In the genomic region with DNA sequence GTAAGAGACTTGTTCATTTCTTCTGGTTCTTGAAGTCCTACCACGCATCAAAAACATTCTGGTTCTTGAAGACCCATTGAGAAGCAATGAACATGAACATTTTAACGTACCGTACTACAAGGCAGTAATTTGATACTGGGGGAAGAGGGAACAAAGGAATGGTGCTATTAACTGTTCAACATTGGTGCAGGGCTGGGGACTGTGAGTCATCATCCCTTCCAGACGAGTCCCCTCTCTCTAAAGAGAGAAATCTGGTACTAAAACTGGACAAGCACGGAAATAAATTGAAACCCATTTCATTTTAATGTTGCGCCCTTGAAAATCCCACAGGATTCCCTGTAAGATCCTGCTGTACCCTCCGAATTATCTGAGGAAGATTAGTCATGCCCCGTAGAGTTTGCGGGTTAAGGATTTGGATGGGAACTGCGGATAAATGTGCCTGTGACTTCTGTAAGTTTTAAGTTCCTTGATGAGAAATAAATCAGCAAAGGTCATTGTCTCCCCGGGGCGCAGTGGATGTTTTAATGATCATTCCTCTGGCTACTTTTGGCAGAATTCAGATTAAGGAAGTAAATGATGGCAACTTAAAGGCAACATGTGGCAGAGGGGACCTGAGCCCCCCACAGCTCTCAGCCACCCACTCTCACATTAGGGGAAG, we compare ENCODE assay signal across 13 cellular contexts.
DNase-seq lines count a peak whose midpoint lies in the region; ATAC-seq and TF ChIP-seq lines count a peak whose summit lies in the region.
"Had no signal": no experiment of that assay in that cellular context is flagged by ENCODE, and none has a peak within 500 bp of the region (broad histone marks: within the 10 kb centered on the region; RNA-seq: fewer than 3 reads in every experiment).

No MANE protein-coding gene starts in this region.

- intact Hi-C loops in activated CD4-positive, alpha-beta T cell treated with anti-CD3 and anti-CD28 coated beads for 36 hours (cut with DNase I, micrococcal nuclease): no loop called here
- intact Hi-C loops in activated naive CD4-positive, alpha-beta T cell treated with anti-CD3 and anti-CD28 coated beads for 36 hours (cut with micrococcal nuclease): no loop called here

- CTCF ChIA-PET in activated CD4-positive, alpha-beta T cell treated with anti-CD3 and anti-CD28 coated beads for 36 hours (lab: Charles Lee): interaction anchor here (0.6 kb wide), 1 partner anchor 70 kb away, joined by 3 read pairs; no protein-coding TSS in a partner anchor
- CTCF ChIA-PET in activated naive CD4-positive, alpha-beta T cell treated with anti-CD3 and anti-CD28 coated beads for 36 hours (lab: Charles Lee): interaction anchor here (0.6 to 1.5 kb wide), 2 partner anchors 96 to 1146 kb away, joined by 3 read pairs; no protein-coding TSS in a partner anchor

- H3K36me3 Mint-ChIP-seq in nephron progenitor cell (ENCODE audit: low read depth): no peaks in the 10 kb centered on the region
- H3K36me3 Mint-ChIP-seq in activated CD4-positive, alpha-beta T cell treated with anti-CD3 and anti-CD28 coated beads for 36 hours (ENCODE audit: low read depth): no peaks in the 10 kb centered on the region
- no peaks in the 10 kb centered on the region for H3K36me3 Mint-ChIP-seq in activated naive CD4-positive, alpha-beta T cell treated with anti-CD3 and anti-CD28 coated beads for 36 hours (ENCODE audit: low read depth)
- no peaks in the 10 kb centered on the region for H3K36me3 Mint-ChIP-seq in activated T-cell treated with anti-CD3 and anti-CD28 coated beads, Interleukin-2, amount 50 U/mL, for 72 hours (ENCODE audit: insufficient read depth in 2 of 2)

- ATAC-seq in activated CD4-positive, alpha-beta T cell treated with anti-CD3 and anti-CD28 coated beads for 36 hours: no peak
- ATAC-seq in activated T-cell treated with anti-CD3 and anti-CD28 coated beads, Interleukin-2, amount 50 U/mL, for 72 hours (replicated peaks in 1 of 2): no peak
- ATAC-seq: gastrocnemius medialis, left lung had no signal

- POLR2A ChIA-PET in activated CD4-positive, alpha-beta T cell treated with anti-CD3 and anti-CD28 coated beads for 36 hours (lab: Charles Lee): no interaction called here

- in situ Hi-C loops in astrocyte of the spinal cord (cut with HindIII; ENCODE audit: low sequenced_read_pairs): no loop called here

- peaks cover 25% of the 10 kb centered on the region for H3K27me3 Mint-ChIP-seq in nephron progenitor cell (ENCODE audit: low read depth, poor library complexity)
- peaks cover 11% of the 10 kb centered on the region for H3K27me3 Mint-ChIP-seq in activated CD4-positive, alpha-beta T cell treated with anti-CD3 and anti-CD28 coated beads for 36 hours
- peaks cover 11% of the 10 kb centered on the region for H3K27me3 Mint-ChIP-seq in activated naive CD4-positive, alpha-beta T cell treated with anti-CD3 and anti-CD28 coated beads for 36 hours (ENCODE audit: low read depth)
- peaks cover 23% of the 10 kb centered on the region for H3K27me3 Mint-ChIP-seq in activated T-cell treated with anti-CD3 and anti-CD28 coated beads, Interleukin-2, amount 50 U/mL, for 72 hours (ENCODE audit: low read depth)

- H3K4me1 Mint-ChIP-seq in nephron progenitor cell: peaks cover 34% of the 10 kb centered on the region
- H3K4me1 Mint-ChIP-seq in activated CD4-positive, alpha-beta T cell treated with anti-CD3 and anti-CD28 coated beads for 36 hours: no peaks in the 10 kb centered on the region
- no peaks in the 10 kb centered on the region for H3K4me1 Mint-ChIP-seq in activated naive CD4-positive, alpha-beta T cell treated with anti-CD3 and anti-CD28 coated beads for 36 hours (ENCODE audit: low read depth)
- H3K4me1 Mint-ChIP-seq in activated T-cell treated with anti-CD3 and anti-CD28 coated beads, Interleukin-2, amount 50 U/mL, for 72 hours (ENCODE audit: low read depth): no peaks in the 10 kb centered on the region

- peaks cover 3% of the 10 kb centered on the region for H3K9me3 Mint-ChIP-seq in nephron progenitor cell
- H3K9me3 Mint-ChIP-seq in activated CD4-positive, alpha-beta T cell treated with anti-CD3 and anti-CD28 coated beads for 36 hours (ENCODE audit: low read depth): no peaks in the 10 kb centered on the region
- no peaks in the 10 kb centered on the region for H3K9me3 Mint-ChIP-seq in activated naive CD4-positive, alpha-beta T cell treated with anti-CD3 and anti-CD28 coated beads for 36 hours
- no peaks in the 10 kb centered on the region for H3K9me3 Mint-ChIP-seq in activated T-cell treated with anti-CD3 and anti-CD28 coated beads, Interleukin-2, amount 50 U/mL, for 72 hours

- H3K4me3 Mint-ChIP-seq in nephron progenitor cell: peak overlapping the region; percentile 4
- H3K4me3 Mint-ChIP-seq in activated CD4-positive, alpha-beta T cell treated with anti-CD3 and anti-CD28 coated beads for 36 hours: no peak overlapping the region
- no peak overlapping the region for H3K4me3 Mint-ChIP-seq in activated naive CD4-positive, alpha-beta T cell treated with anti-CD3 and anti-CD28 coated beads for 36 hours
- H3K4me3 Mint-ChIP-seq in activated T-cell treated with anti-CD3 and anti-CD28 coated beads, Interleukin-2, amount 50 U/mL, for 72 hours: no peak overlapping the region

- H3K27ac Mint-ChIP-seq in nephron progenitor cell: peak overlapping the region; percentile 27
- no peak overlapping the region for H3K27ac Mint-ChIP-seq in activated CD4-positive, alpha-beta T cell treated with anti-CD3 and anti-CD28 coated beads for 36 hours
- no peak overlapping the region for H3K27ac Mint-ChIP-seq in activated naive CD4-positive, alpha-beta T cell treated with anti-CD3 and anti-CD28 coated beads for 36 hours
- H3K27ac Mint-ChIP-seq in activated T-cell treated with anti-CD3 and anti-CD28 coated beads, Interleukin-2, amount 50 U/mL, for 72 hours: no peak overlapping the region

- TF ChIP-seq POLR2A in erythroblast (IDR thresholded peaks at IDR 0.05; ENCODE audit: low read length): no peak

- DNase-seq in ELF-1 (ENCODE audit: low read depth, low spot score) (peak; percentile 20), M059J (ENCODE audit: low read depth) (peak; percentile 80), astrocyte of the spinal cord (ENCODE audit: low read depth, low spot score) (peak; percentile 67), nephron progenitor cell (peak; percentile 7), erythroblast (lab: John Stamatoyannopoulos, UW) (no peak)
- no peak for DNase-seq in activated CD4-positive, alpha-beta T cell treated with anti-CD3 and anti-CD28 coated beads for 36 hours
- no peak for DNase-seq in activated naive CD4-positive, alpha-beta T cell treated with anti-CD3 and anti-CD28 coated beads for 36 hours
- DNase-seq in activated T-cell treated with anti-CD3 and anti-CD28 coated beads, Interleukin-2, amount 50 U/mL, for 72 hours: no peak
- DNase-seq: Calu3; gastrocnemius medialis; left lung; stimulated activated CD4-positive, alpha-beta T cell treated with anti-CD3 and anti-CD28 coated beads, Interleukin-12 subunit alpha, Interleukin-12 subunit beta, amount 100 ng/mL, for 4 hours; tibial artery had no signal

- H3K4me3 ChIP-seq in astrocyte of the spinal cord (ENCODE audit: low read depth, low read length): no peak overlapping the region
- H3K4me3 ChIP-seq: gastrocnemius medialis, left lung, tibial artery had no signal

- no peak for TF ChIP-seq CTCF in astrocyte of the spinal cord (IDR thresholded peaks at IDR 0.05; ENCODE audit: low read depth, low read length)
- TF ChIP-seq CTCF in nephron progenitor cell (IDR thresholded peaks at IDR 0.05): no peak

Comparison
In these comparisons a context has a peak if more than half of its experiments do, and no peak if none do; other contexts are left out.
1. DNase-seq: peak in ELF-1 (single experiment), M059J (single experiment), astrocyte of the spinal cord (single experiment) and nephron progenitor cell (single experiment); none in erythroblast (0 of 2), activated CD4-positive, alpha-beta T cell treated with anti-CD3 and anti-CD28 coated beads for 36 hours (single experiment), activated naive CD4-positive, alpha-beta T cell treated with anti-CD3 and anti-CD28 coated beads for 36 hours (single experiment) and activated T-cell treated with anti-CD3 and anti-CD28 coated beads, Interleukin-2, amount 50 U/mL, for 72 hours (0 of 2).